ENCODE assay signal across 11 cellular contexts in genomic region chr3:152664766-152665165, GRCh38.
"Had no signal": no experiment of that assay in that cellular context is flagged by ENCODE, and none has a peak within 500 bp of the region (broad histone marks: within the 10 kb centered on the region; RNA-seq: fewer than 3 reads in every experiment).

No MANE protein-coding gene starts in this region.

- ATAC-seq: GM23338, HCT116 had no signal

- H3K36me3 ChIP-seq: HAP-1 had no signal

- FAIRE-seq: H1, H54 had no signal

- H3K4me1 ChIP-seq: HAP-1 had no signal

- H3K9me3 ChIP-seq: HAP-1 had no signal

- DNase-seq: GM23248, GOT3, H7, H9, HCEC 1CT, HFFc6 had no signal

- H2AFZ ChIP-seq: GM23248, GM23338 had no signal

- H3K4me2 ChIP-seq: GM23338 had no signal

- H3K4me3 ChIP-seq: GM23248, GM23338, HAP-1 had no signal

- H3K27ac ChIP-seq: GM23248 had no signal
